Comparison of ENCODE assay signal across 8 cellular contexts in genomic region chr17:35063514-35064223, GRCh38.
A peak's percentile ranks its signal among the peaks of the same experiment; 100 is the strongest.
DNase-seq lines count a peak whose midpoint lies in the region; ATAC-seq and TF ChIP-seq lines count a peak whose summit lies in the region.

A gene with protein sequence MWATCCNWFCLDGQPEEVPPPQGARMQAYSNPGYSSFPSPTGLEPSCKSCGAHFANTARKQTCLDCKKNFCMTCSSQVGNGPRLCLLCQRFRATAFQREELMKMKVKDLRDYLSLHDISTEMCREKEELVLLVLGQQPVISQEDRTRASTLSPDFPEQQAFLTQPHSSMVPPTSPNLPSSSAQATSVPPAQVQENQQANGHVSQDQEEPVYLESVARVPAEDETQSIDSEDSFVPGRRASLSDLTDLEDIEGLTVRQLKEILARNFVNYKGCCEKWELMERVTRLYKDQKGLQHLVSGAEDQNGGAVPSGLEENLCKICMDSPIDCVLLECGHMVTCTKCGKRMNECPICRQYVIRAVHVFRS (minus strand): TSS chr17:35063707. CDS start chr17:35026553, 37,154 bp downstream.

- DNase-seq in ACHN (peak; percentile 99), NCI-H345 (lab: John Stamatoyannopoulos, UW) (peak; percentile 93), coronary artery (ENCODE audit: low spot score) (peak; percentile 93), left kidney (ENCODE audit: low read depth, low spot score) (peak; percentile 85)
- DNase-seq in activated CD4-positive, alpha-beta T cell treated with anti-CD3 and anti-CD28 coated beads for 4 hours, result peak; percentile 85 to 86
- peak; percentile 83 to 87 for DNase-seq in stimulated activated CD4-positive, alpha-beta T cell treated with anti-CD3 and anti-CD28 coated beads, Interleukin-2, amount 100 ng/mL, for 24 hours

- TF ChIP-seq CTCF in coronary artery (IDR thresholded peaks at IDR 0.05), result no peak

- peak within 1 kb of the TSS; percentile 83 for H3K27ac ChIP-seq in coronary artery

- peak within 1 kb of the TSS; percentile 44 for H3K4me3 ChIP-seq in coronary artery

- in situ Hi-C loops in ACHN (cut with HindIII; ENCODE audit: low pct_ligation_motif_present, low pct_unique_long_range_greater_than_20kb, low sequenced_read_pairs), result no loop called here

- ATAC-seq in GM18867 (IDR thresholded peaks at IDR 0.05; ENCODE audit: unreplicated experiment) (peak; percentile 83), HG03103 (IDR thresholded peaks at IDR 0.05; ENCODE audit: low read depth, unreplicated experiment) (peak; percentile 79)

Comparison
In these comparisons a context has a peak if more than half of its experiments do, and no peak if none do; other contexts are left out.
1. Peak in every context shown above with its lines: DNase-seq, ATAC-seq, H3K4me3 ChIP-seq and H3K27ac ChIP-seq.